In genomic region chr3:158743280-158743663, GRCh38 we compare ENCODE assay signal across 19 cellular contexts. TPM values are rescaled to one million over a fixed set of nuclear protein-coding genes. Genes with fewer than 3 reads are reported as not detected.
DNase-seq lines count a peak whose midpoint lies in the region; ATAC-seq and TF ChIP-seq lines count a peak whose summit lies in the region.
"Had no signal": no experiment of that assay in that cellular context is flagged by ENCODE, and none has a peak within 500 bp of the region (broad histone marks: within the 10 kb centered on the region; RNA-seq: fewer than 3 reads in every experiment).

No MANE protein-coding gene starts in this region.

- H3K9me3 ChIP-seq in BLaER1 = no peaks in the 10 kb centered on the region
- no peaks in the 10 kb centered on the region for H3K9me3 ChIP-seq in PC-3 (ENCODE audit: low read length)
- H3K9me3 ChIP-seq in OCI-LY7 (ENCODE audit: low read length) = no peaks in the 10 kb centered on the region
- H3K9me3 ChIP-seq: Caco-2 had no signal

- in situ Hi-C loops in brain microvascular endothelial cell (cut with HindIII; ENCODE audit: low pct_ligation_motif_present, low sequenced_read_pairs) = no loop called here

- H3K9ac ChIP-seq in BLaER1 (no peak overlapping the region), PC-3 (ENCODE audit: low read length) (peak overlapping the region; percentile 15; the same call in 1 of the 2 replicates)

- DNase-seq in PC-3 (no peak), brain microvascular endothelial cell (no peak), OCI-LY7 (ENCODE audit: low spot score) (no peak)
- DNase-seq in stimulated activated naive CD4-positive, alpha-beta T cell (lab: John Stamatoyannopoulos, UW) = no peak
- DNase-seq: 8988T; Caco-2; CD4-positive, alpha-beta T cell; DMS153; DMS79; GDM1; GOT3; H7 had no signal

- H3K27ac ChIP-seq in BLaER1 = no peak overlapping the region
- peak overlapping the region; percentile 77 for H3K27ac ChIP-seq in PC-3 (ENCODE audit: low read length)
- H3K27ac ChIP-seq in brain microvascular endothelial cell = peak overlapping the region; percentile 17
- H3K27ac ChIP-seq in OCI-LY7 (ENCODE audit: low read depth, low read length, poor library complexity, severe bottlenecking) = no peak overlapping the region

- peaks cover 6% of the 10 kb centered on the region for H3F3A ChIP-seq in PC-3 (ENCODE audit: low read length, unreplicated experiment)

- intact Hi-C loops in PC-3 (cut with micrococcal nuclease) (no loop called here), OCI-LY7 (cut with micrococcal nuclease; ENCODE audit: unreplicated experiment) (no loop called here)

- H3K79me2 ChIP-seq in PC-3 (ENCODE audit: low read length) (no peaks in the 10 kb centered on the region), OCI-LY7 (ENCODE audit: insufficient read depth, low read depth, low read length) (no peaks in the 10 kb centered on the region)

- ATAC-seq in PC-3 (no peak), HG03139 (IDR thresholded peaks at IDR 0.05; ENCODE audit: unreplicated experiment) (no peak), GM18870 (IDR thresholded peaks at IDR 0.05; ENCODE audit: unreplicated experiment) (no peak)
- ATAC-seq: HCT116, HepG2 had no signal

- H3K36me3 ChIP-seq in BLaER1 = no peaks in the 10 kb centered on the region
- no peaks in the 10 kb centered on the region for H3K36me3 ChIP-seq in PC-3 (ENCODE audit: low read depth, low read length)
- peaks cover 24% of the 10 kb centered on the region for H3K36me3 ChIP-seq in brain microvascular endothelial cell (replicated peaks)
- H3K36me3 ChIP-seq in OCI-LY7 (ENCODE audit: insufficient read depth, low read length) = 0 out of 2 replicates have a peak, but pooled peaks cover 3% of the 10 kb centered on the region

- no peak for TF ChIP-seq CTCF in PC-3 (conservative IDR thresholded peaks at IDR 0.05; ENCODE audit: low read depth, low read length)
- no peak for TF ChIP-seq CTCF in brain microvascular endothelial cell (IDR thresholded peaks at IDR 0.05; ENCODE audit: low read depth, low read length, missing control alignments)
- no peak for TF ChIP-seq CTCF in OCI-LY7 (conservative IDR thresholded peaks at IDR 0.05; ENCODE audit: low read length)

- POLR2A ChIA-PET in PC-3 (lab: Charles Lee; ENCODE audit: unreplicated experiment) = no interaction called here
- POLR2A ChIA-PET in OCI-LY7 (lab: Charles Lee) = interaction anchor here (0.5 to 0.7 kb wide), 2 partner anchors 262 to 1370 kb away, joined by 3 to 4 read pairs; no protein-coding TSS in a partner anchor

- H4K20me1 ChIP-seq in BLaER1 (no peaks in the 10 kb centered on the region), PC-3 (ENCODE audit: low read length) (no peaks in the 10 kb centered on the region), OCI-LY7 (ENCODE audit: insufficient read depth, low read length) (no peaks in the 10 kb centered on the region)

- no peak overlapping the region for H3K4me3 ChIP-seq in BLaER1
- no peak overlapping the region for H3K4me3 ChIP-seq in PC-3 (ENCODE audit: low read length)
- H3K4me3 ChIP-seq in brain microvascular endothelial cell (ENCODE audit: low read depth, low read length) = no peak overlapping the region
- H3K4me3 ChIP-seq in OCI-LY7 (ENCODE audit: low read depth, low read length, poor library complexity, severe bottlenecking) = no peak overlapping the region

- H3K4me1 ChIP-seq in BLaER1 = peaks cover 44% of the 10 kb centered on the region
- H3K4me1 ChIP-seq in PC-3 (ENCODE audit: insufficient read depth, low read length) = peaks cover 44% of the 10 kb centered on the region
- H3K4me1 ChIP-seq in OCI-LY7 (ENCODE audit: insufficient read depth, low read length, poor library complexity, severe bottlenecking) = peaks cover 10% of the 10 kb centered on the region
- H3K4me1 ChIP-seq: Caco-2 had no signal

- H3K9me2 ChIP-seq in PC-3 (replicated peaks; ENCODE audit: low read length) (no peaks in the 10 kb centered on the region; the same call in 1 of the 2 replicates), OCI-LY7 (ENCODE audit: insufficient read depth, low read length) (no peaks in the 10 kb centered on the region)

- CTCF ChIA-PET in PC-3 (lab: Charles Lee) (no interaction called here), OCI-LY7 (lab: Charles Lee; ENCODE audit: unreplicated experiment) (no interaction called here)

- H3K4me2 ChIP-seq in BLaER1 = peak overlapping the region; percentile 48
- peak overlapping the region; percentile 7; the same call in 1 of the 2 replicates for H3K4me2 ChIP-seq in PC-3 (ENCODE audit: low read length)
- H3K4me2 ChIP-seq in OCI-LY7 (ENCODE audit: low read length) = no peak overlapping the region

- BruUV-seq in PC-3 (replicated peaks; lab: Mats Ljungman, UMichigan) = no TSS peak
- BruUV-seq in OCI-LY7 (replicated peaks; lab: Mats Ljungman, UMichigan) = no TSS peak

- no peaks in the 10 kb centered on the region for H3K27me3 ChIP-seq in BLaER1
- no peaks in the 10 kb centered on the region for H3K27me3 ChIP-seq in PC-3 (ENCODE audit: low read length)
- no peaks in the 10 kb centered on the region for H3K27me3 ChIP-seq in brain microvascular endothelial cell (replicated peaks)

- H2AFZ ChIP-seq in PC-3 (ENCODE audit: low read length) = no peak overlapping the region
- no peak overlapping the region for H2AFZ ChIP-seq in OCI-LY7 (ENCODE audit: low read length)

RNA-seq across cellular contexts. Expression of gene RARRES1, which starts 11.0 kb away (rescaled TPM):
- total RNA-seq in PC-3 (2014; rRNA removed) = 0.73 TPM in 1 of 2 replicates, not detected in the other
- total RNA-seq in OCI-LY7 (2014; rRNA removed; shearing (Covaris generic)) = not detected in 2 replicates
- total RNA-seq in OCI-LY7 (2022) = not detected in 2 replicates
- total RNA-seq: B cell; CD4-positive, alpha-beta T cell; Daoy; H7; HepG2 had no signal

RNA-seq across cellular contexts. Expression of gene MFSD1, which starts 58.6 kb away (rescaled TPM):
- total RNA-seq in PC-3 (2014; rRNA removed) (45.2 and 45.3 TPM in 2 replicates), OCI-LY7 (2022) (22.7 and 27.3 TPM in 2 replicates)
- total RNA-seq in OCI-LY7 (2014; rRNA removed; shearing (Covaris generic)) = 19.8 and 26.0 TPM in 2 replicates

Comparison
In these comparisons a context has a peak if more than half of its experiments do, and no peak if none do; other contexts are left out.
1. H3K27ac ChIP-seq: peak in PC-3 (single experiment) and brain microvascular endothelial cell (single experiment); none in BLaER1 (single experiment) and OCI-LY7 (single experiment).